8 cellular contexts compared by ENCODE assay signal in the genomic region with DNA sequence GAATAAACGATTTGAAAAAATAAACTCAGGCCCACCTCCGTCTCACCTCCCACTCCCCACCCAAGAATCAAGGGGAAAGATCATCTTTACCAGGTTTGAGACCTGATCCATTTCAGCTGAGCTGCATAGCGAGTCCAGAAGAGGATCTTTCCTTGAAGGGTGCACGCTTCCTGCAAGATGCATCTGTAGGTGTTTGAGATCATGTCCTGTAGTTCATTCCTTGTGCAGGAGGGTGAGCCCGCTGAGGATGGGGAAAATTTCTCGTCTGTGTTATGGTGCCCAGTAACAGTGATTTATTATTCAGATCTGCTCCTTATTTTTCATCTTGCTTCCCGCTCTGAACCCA. TPM values are rescaled to one million over a fixed set of nuclear protein-coding genes. Genes with fewer than 3 reads are reported as not detected.
A peak's percentile ranks its signal among the peaks of the same experiment; 100 is the strongest.
DNase-seq lines count a peak whose midpoint lies in the region; ATAC-seq and TF ChIP-seq lines count a peak whose summit lies in the region.

No MANE protein-coding gene starts in this region.

- ATAC-seq in heart left ventricle (no peak), left cardiac atrium (no peak)

- H3K4me1 ChIP-seq in heart left ventricle = peaks cover 0 to 28% (median 4%) of the 10 kb centered on the region in 12 donors

- peaks cover 14% of the 10 kb centered on the region for H3K36me3 Mint-ChIP-seq in activated T-helper 1 cell treated with anti-CD3 and anti-CD28 coated beads, Interleukin-12 subunit alpha, Interleukin-12 subunit beta, Interleukin-2, Interleukin-4 antibody, amounts not matched to agents 30 ng/mL and 10 ng/mL and 1 ng/mL, durations not matched to agents 14 hours and 24 hours and 36 hours (ENCODE audit: low read depth)

- H3K4me3 ChIP-seq in heart left ventricle (peak overlapping the region in 9 of 12 donors; percentile 62 to 80 (median 67)), kidney epithelial cell (ENCODE audit: low read depth, low read length) (peak overlapping the region; percentile 78)

- DNase-seq in heart left ventricle (no peak), left cardiac atrium (no peak), kidney epithelial cell (ENCODE audit: low read depth) (no peak), NCI-H2029 treated with DMSO at 0.1 percent for 48 hours (lab: John Stamatoyannopoulos, UW) (no peak), HCEC 1CT (no peak), occipital lobe (lab: John Stamatoyannopoulos, UW) (no peak)
- DNase-seq in activated T-helper 1 cell treated with anti-CD3 and anti-CD28 coated beads, Interleukin-12 subunit alpha, Interleukin-12 subunit beta, Interleukin-2, Interleukin-4 antibody, amounts not matched to agents 30 ng/mL and 10 ng/mL and 1 ng/mL, durations not matched to agents 14 hours and 24 hours and 36 hours (ENCODE audit: low spot score) = no peak

- H3K27ac Mint-ChIP-seq in activated T-helper 1 cell treated with anti-CD3 and anti-CD28 coated beads, Interleukin-12 subunit alpha, Interleukin-12 subunit beta, Interleukin-2, Interleukin-4 antibody, amounts not matched to agents 30 ng/mL and 10 ng/mL and 1 ng/mL, durations not matched to agents 14 hours and 24 hours and 36 hours = peak overlapping the region; percentile 67

- TF ChIP-seq POLR2A in heart left ventricle (IDR thresholded peaks at IDR 0.05) = no peak

- H3K9me3 ChIP-seq in heart left ventricle = no peaks in the 10 kb centered on the region

- peak overlapping the region; percentile 99 for H3K4me3 Mint-ChIP-seq in activated T-helper 1 cell treated with anti-CD3 and anti-CD28 coated beads, Interleukin-12 subunit alpha, Interleukin-12 subunit beta, Interleukin-2, Interleukin-4 antibody, amounts not matched to agents 30 ng/mL and 10 ng/mL and 1 ng/mL, durations not matched to agents 14 hours and 24 hours and 36 hours

- no peaks in the 10 kb centered on the region for H3K27me3 ChIP-seq in heart left ventricle
- no peaks in the 10 kb centered on the region for H3K27me3 ChIP-seq in kidney epithelial cell (ENCODE audit: control insufficient read depth, insufficient read depth, low read length)

- intact Hi-C loops in heart left ventricle (cut with DNase I) (no loop called here), left cardiac atrium (cut with DNase I) (no loop called here)
- intact Hi-C loops in activated T-helper 1 cell treated with anti-CD3 and anti-CD28 coated beads, Interleukin-12 subunit alpha, Interleukin-12 subunit beta, Interleukin-2, Interleukin-4 antibody, amounts not matched to agents 30 ng/mL and 10 ng/mL and 1 ng/mL, durations not matched to agents 14 hours and 24 hours and 36 hours (cut with micrococcal nuclease) = loop anchor here (5.0 kb wide), 1 partner anchor 770 kb away; the partner anchor contains the start of gene ATIC

- H3K9me3 Mint-ChIP-seq in activated T-helper 1 cell treated with anti-CD3 and anti-CD28 coated beads, Interleukin-12 subunit alpha, Interleukin-12 subunit beta, Interleukin-2, Interleukin-4 antibody, amounts not matched to agents 30 ng/mL and 10 ng/mL and 1 ng/mL, durations not matched to agents 14 hours and 24 hours and 36 hours = no peaks in the 10 kb centered on the region

- H3K27me3 Mint-ChIP-seq in activated T-helper 1 cell treated with anti-CD3 and anti-CD28 coated beads, Interleukin-12 subunit alpha, Interleukin-12 subunit beta, Interleukin-2, Interleukin-4 antibody, amounts not matched to agents 30 ng/mL and 10 ng/mL and 1 ng/mL, durations not matched to agents 14 hours and 24 hours and 36 hours (ENCODE audit: insufficient read depth) = no peaks in the 10 kb centered on the region

- H3K4me1 Mint-ChIP-seq in activated T-helper 1 cell treated with anti-CD3 and anti-CD28 coated beads, Interleukin-12 subunit alpha, Interleukin-12 subunit beta, Interleukin-2, Interleukin-4 antibody, amounts not matched to agents 30 ng/mL and 10 ng/mL and 1 ng/mL, durations not matched to agents 14 hours and 24 hours and 36 hours (ENCODE audit: low read depth) = peaks cover 54% of the 10 kb centered on the region

- no peak for TF ChIP-seq CTCF in heart left ventricle (IDR thresholded peaks at IDR 0.05)
- no peak for TF ChIP-seq CTCF in kidney epithelial cell (IDR thresholded peaks at IDR 0.05; ENCODE audit: insufficient read depth, low read length, poor library complexity, severe bottlenecking)

- H3K36me3 ChIP-seq in heart left ventricle (no peaks in the 10 kb centered on the region), kidney epithelial cell (ENCODE audit: control insufficient read depth, insufficient read depth, low read length) (no peaks in the 10 kb centered on the region)

- WGBS in heart left ventricle, 4 donors = 51 to 73% (median 66%) methylated on average over 7 of the region's 7 CpGs

- peak overlapping the region in 1 of 12 donors; percentile 70 for H3K27ac ChIP-seq in heart left ventricle
- peak overlapping the region; percentile 40 for H3K27ac ChIP-seq in temporal lobe (ENCODE audit: low read depth, low read length)

RNA-seq across cellular contexts. Expression of gene TMEM169, which starts 0.6 kb away (rescaled TPM):
- 1 to 10 TPM in 1 of 9 donors, under 1 TPM in 8; 0.17 to 1.5 (median 0.44) TPM for total RNA-seq in heart left ventricle
- polyA plus RNA-seq in heart left ventricle = under 1 TPM; 0.15 TPM
- under 1 TPM; 0.13 to 0.27 TPM for total RNA-seq in left cardiac atrium
- 0.93 and 2.2 TPM in 2 replicates for total RNA-seq in activated T-helper 1 cell treated with anti-CD3 and anti-CD28 coated beads, Interleukin-12 subunit alpha, Interleukin-12 subunit beta, Interleukin-2, Interleukin-4 antibody, amounts not matched to agents 30 ng/mL and 10 ng/mL and 1 ng/mL, durations not matched to agents 14 hours and 24 hours and 36 hours
- total RNA-seq in kidney epithelial cell = 3.8 and 4.6 TPM in 2 replicates
- 15.7 TPM for total RNA-seq in temporal lobe
- 21.7 TPM for total RNA-seq in occipital lobe

RNA-seq across cellular contexts. Expression of gene PECR, which starts 0.8 kb away (rescaled TPM):
- total RNA-seq in heart left ventricle (10 to 100 TPM in 1 of 9 donors, 1 to 10 TPM in 8; 1.5 to 12.2 (median 3.0) TPM), left cardiac atrium (10 to 100 TPM in 1 of 2 donors, 1 to 10 TPM in 1; 5.9 to 14.6 TPM), kidney epithelial cell (17.6 and 18.4 TPM in 2 replicates), temporal lobe (23.4 TPM), occipital lobe (29.9 TPM)
- 1 to 10 TPM; 2.4 to 3.2 TPM for polyA plus RNA-seq in heart left ventricle
- total RNA-seq in activated T-helper 1 cell treated with anti-CD3 and anti-CD28 coated beads, Interleukin-12 subunit alpha, Interleukin-12 subunit beta, Interleukin-2, Interleukin-4 antibody, amounts not matched to agents 30 ng/mL and 10 ng/mL and 1 ng/mL, durations not matched to agents 14 hours and 24 hours and 36 hours = 14.0 and 17.6 TPM in 2 replicates

RNA-seq across cellular contexts. Expression of gene XRCC5, which starts 26.8 kb away (rescaled TPM):
- total RNA-seq in heart left ventricle (100 to 1,000 TPM in 8 of 9 donors, 10 to 100 TPM in 1; 82.1 to 197 (median 126) TPM), left cardiac atrium (100 to 1,000 TPM; 114 to 148 TPM), kidney epithelial cell (284 and 285 TPM in 2 replicates), temporal lobe (332 TPM), occipital lobe (366 TPM)
- polyA plus RNA-seq in heart left ventricle = 100 to 1,000 TPM in 1 of 2 donors, 10 to 100 TPM in 1; 40.0 to 127 TPM
- 430 and 484 TPM in 2 replicates for total RNA-seq in activated T-helper 1 cell treated with anti-CD3 and anti-CD28 coated beads, Interleukin-12 subunit alpha, Interleukin-12 subunit beta, Interleukin-2, Interleukin-4 antibody, amounts not matched to agents 30 ng/mL and 10 ng/mL and 1 ng/mL, durations not matched to agents 14 hours and 24 hours and 36 hours
